1 cellular context compared by ENCODE assay signal in the genomic region with DNA sequence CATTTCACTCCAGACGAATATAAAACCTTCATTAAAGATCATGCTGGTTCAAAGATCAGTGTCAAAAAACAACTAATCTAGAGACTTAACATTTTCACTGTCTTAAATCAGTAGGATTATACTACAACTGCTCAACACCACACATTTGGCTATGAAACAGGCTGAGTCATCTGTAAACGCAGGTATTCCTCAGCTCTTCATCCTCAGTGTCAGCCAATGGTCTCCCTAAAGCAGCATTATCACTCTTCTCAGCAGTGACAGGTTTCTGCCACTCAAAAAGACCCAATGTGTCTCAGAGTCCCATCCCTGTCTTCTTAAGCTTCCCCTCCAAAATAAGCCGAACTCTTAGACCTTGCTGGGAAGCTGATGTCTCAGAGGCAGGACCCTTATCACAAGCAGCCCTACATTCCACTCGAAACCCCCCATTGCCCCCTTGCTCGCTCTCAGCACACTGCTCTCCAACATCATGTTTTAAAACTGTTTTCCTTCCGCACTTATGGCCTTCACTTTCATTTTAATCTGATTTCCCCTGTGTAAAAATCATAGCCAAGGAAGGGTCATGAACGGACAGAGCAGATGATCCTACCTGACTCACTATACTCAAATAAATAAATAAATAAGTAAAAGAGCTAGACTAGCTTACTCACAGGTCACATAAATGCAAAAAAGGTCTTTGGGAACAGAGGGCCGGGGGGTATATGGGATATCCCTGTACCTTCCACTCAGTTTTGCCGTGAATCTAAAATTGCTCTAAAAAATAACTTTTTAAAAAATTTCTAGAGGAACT.
TF ChIP-seq lines count a peak whose summit lies in the region.

No MANE protein-coding gene starts in this region.

TF ChIP-seq in IMR-90, 13 proteins besides CTCF, POLR2A, EP300 and RAD21 (continued from another document):
- TF ChIP-seq, protein P1, sequence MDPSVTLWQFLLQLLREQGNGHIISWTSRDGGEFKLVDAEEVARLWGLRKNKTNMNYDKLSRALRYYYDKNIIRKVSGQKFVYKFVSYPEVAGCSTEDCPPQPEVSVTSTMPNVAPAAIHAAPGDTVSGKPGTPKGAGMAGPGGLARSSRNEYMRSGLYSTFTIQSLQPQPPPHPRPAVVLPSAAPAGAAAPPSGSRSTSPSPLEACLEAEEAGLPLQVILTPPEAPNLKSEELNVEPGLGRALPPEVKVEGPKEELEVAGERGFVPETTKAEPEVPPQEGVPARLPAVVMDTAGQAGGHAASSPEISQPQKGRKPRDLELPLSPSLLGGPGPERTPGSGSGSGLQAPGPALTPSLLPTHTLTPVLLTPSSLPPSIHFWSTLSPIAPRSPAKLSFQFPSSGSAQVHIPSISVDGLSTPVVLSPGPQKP (IDR thresholded peaks at IDR 0.05; ENCODE audit: borderline replicate concordance, low read depth, low read length) = no peak
- TF ChIP-seq MAFK (IDR thresholded peaks at IDR 0.05; ENCODE audit: low read depth, low read length) (no peak), RFX5 (IDR thresholded peaks at IDR 0.05; ENCODE audit: low read depth, low read length) (no peak), MAZ (IDR thresholded peaks at IDR 0.05; ENCODE audit: borderline replicate concordance, low read depth, low read length) (no peak), FOS (IDR thresholded peaks at IDR 0.05; ENCODE audit: low read depth, low read length) (no peak), BHLHE40 (IDR thresholded peaks at IDR 0.05; ENCODE audit: low read depth, low read length) (no peak), NFE2L2 (IDR thresholded peaks at IDR 0.05; ENCODE audit: low read depth, low read length) (no peak), RCOR1 (IDR thresholded peaks at IDR 0.05; ENCODE audit: insufficient replicate concordance, low read length) (no peak), MXI1 (IDR thresholded peaks at IDR 0.05; ENCODE audit: borderline replicate concordance, low read depth, low read length) (no peak), CHD1 (IDR thresholded peaks at IDR 0.05; ENCODE audit: low read depth, low read length) (no peak)
- TF ChIP-seq, protein P2, sequence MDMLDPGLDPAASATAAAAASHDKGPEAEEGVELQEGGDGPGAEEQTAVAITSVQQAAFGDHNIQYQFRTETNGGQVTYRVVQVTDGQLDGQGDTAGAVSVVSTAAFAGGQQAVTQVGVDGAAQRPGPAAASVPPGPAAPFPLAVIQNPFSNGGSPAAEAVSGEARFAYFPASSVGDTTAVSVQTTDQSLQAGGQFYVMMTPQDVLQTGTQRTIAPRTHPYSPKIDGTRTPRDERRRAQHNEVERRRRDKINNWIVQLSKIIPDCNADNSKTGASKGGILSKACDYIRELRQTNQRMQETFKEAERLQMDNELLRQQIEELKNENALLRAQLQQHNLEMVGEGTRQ (IDR thresholded peaks at IDR 0.05; ENCODE audit: low read depth, low read length) = no peak
TF ChIP-seq in IMR-90: peak in this region for 0.
